In genomic region chr2:38266382-38267051, GRCh38 we compare ENCODE assay signal across 32 cellular contexts.
DNase-seq lines count a peak whose midpoint lies in the region; ATAC-seq, FAIRE-seq and TF ChIP-seq lines count a peak whose summit lies in the region.
"Had no signal": no experiment of that assay in that cellular context is flagged by ENCODE, and none has a peak within 500 bp of the region (broad histone marks: within the 10 kb centered on the region; RNA-seq: fewer than 3 reads in every experiment).

No MANE protein-coding gene starts in this region.

- H3K9me3 ChIP-seq in GM12878 (replicated peaks; ENCODE audit: control insufficient read depth, insufficient read depth, low read length) (peaks cover 21% of the 10 kb centered on the region; the same call in 2 of the 3 replicates), H9 (ENCODE audit: control insufficient read depth, low read depth, low read length) (no peaks in the 10 kb centered on the region)
- H3K9me3 ChIP-seq: esophagus muscularis mucosa, right atrium auricular region, tibial artery had no signal

- H2BK15ac ChIP-seq in H9 (ENCODE audit: low read depth, low read length), result no peak overlapping the region

- RAD21 ChIA-PET in GM12878 (lab: Charles Lee; ENCODE audit: unreplicated experiment), result interaction anchor here (1.0 to 3.3 kb wide), 2 partner anchors 7 to 121 kb away, joined by 3 to 28 read pairs; no protein-coding TSS in a partner anchor

- H3K27ac Mint-ChIP-seq in stimulated activated naive CD8-positive, alpha-beta T cell treated with anti-CD3 and anti-CD28 coated beads, Interleukin-15, amount 100 ng/mL, for 72 hours, result peak overlapping the region in 1 of 2 donors; percentile 86
- peak overlapping the region in 1 of 3 experiments; percentile 56; a peak in 1 of 7 replicates for H3K27ac Mint-ChIP-seq in H9
- H3K27ac Mint-ChIP-seq: activated CD4-positive, alpha-beta memory T cell treated with anti-CD3 and anti-CD28 coated beads, Interleukin-2, amount 10 ng/mL, durations not matched to agents 7 days and 5 days; CD8-positive, alpha-beta memory T cell; endodermal cell; GM23338; mesothelial cell of epicardium had no signal

- peaks cover 14 to 19% of the 10 kb centered on the region in 2 donors for H3K9me3 Mint-ChIP-seq in stimulated activated naive CD8-positive, alpha-beta T cell treated with anti-CD3 and anti-CD28 coated beads, Interleukin-15, amount 100 ng/mL, for 72 hours
- H3K9me3 Mint-ChIP-seq in H9, result no peaks in the 10 kb centered on the region; a peak in 1 of 5 replicates
- H3K9me3 Mint-ChIP-seq: endodermal cell; GM23338; mesothelial cell of epicardium; naive thymus-derived CD8-positive, alpha-beta T cell had no signal

- BruUV-seq in GM12878 (replicated peaks; lab: Mats Ljungman, UMichigan), result no TSS peak

- in situ Hi-C loops in GM12878 (cut with MboI), result loop anchor here (5.0 kb wide), 2 partner anchors 284 to 874 kb away; no protein-coding TSS in a partner anchor

- H3K27me3 ChIP-seq in HL-60 (ENCODE audit: insufficient read depth, poor library complexity, severe bottlenecking) (no peaks in the 10 kb centered on the region), GM12878 (replicated peaks in 1 of 2; ENCODE audit: control insufficient read depth in 2 of 2, insufficient read depth in 2 of 2, low read length in 1 of 2) (no peaks in the 10 kb centered on the region), H9 (ENCODE audit: insufficient read depth, low read length) (no peaks in the 10 kb centered on the region)
- H3K27me3 ChIP-seq: esophagus muscularis mucosa, right atrium auricular region, tibial artery had no signal

- no peak overlapping the region for H2BK12ac ChIP-seq in H9 (ENCODE audit: insufficient read length, low read depth, low read length)

- no peaks in the 10 kb centered on the region; a peak in 1 of 7 replicates for H3K36me3 Mint-ChIP-seq in H9 (ENCODE audit: insufficient read depth in 1 of 3, low read depth in 3 of 3)
- H3K36me3 Mint-ChIP-seq: mesothelial cell of epicardium; naive thymus-derived CD8-positive, alpha-beta T cell had no signal

- no peak overlapping the region for H3K56ac ChIP-seq in H9 (ENCODE audit: insufficient read length, low read depth, low read length)

- H3K23me2 ChIP-seq in H9 (ENCODE audit: insufficient read length, low read depth, low read length, poor library complexity, severe bottlenecking), result no peaks in the 10 kb centered on the region

- H3K79me1 ChIP-seq in H9 (ENCODE audit: insufficient read depth, low read depth, low read length, poor library complexity, severe bottlenecking), result no peaks in the 10 kb centered on the region

- no peak for TF ChIP-seq CTCF in HL-60 (IDR thresholded peaks at IDR 0.05; ENCODE audit: insufficient read depth, low read length)
- TF ChIP-seq CTCF in GM12878 (IDR thresholded peaks at IDR 0.05 in 2 of 3, conservative IDR thresholded peaks at IDR 0.05 in 1 of 3; ENCODE audit: control insufficient read depth in 2 of 3, extremely low read depth in 1 of 3, insufficient read depth in 1 of 3, low read depth in 3 of 3, low read length in 3 of 3), result no peak
- TF ChIP-seq CTCF in H9 (conservative IDR thresholded peaks at IDR 0.05), result no peak

- no peak for TF ChIP-seq RAD21 in GM12878 (IDR thresholded peaks at IDR 0.05; ENCODE audit: insufficient read depth, low read depth, low read length)

- H3K23ac ChIP-seq in H9 (ENCODE audit: insufficient read length, low read depth, low read length), result no peak overlapping the region

- no peaks in the 10 kb centered on the region; a peak in 1 of 4 replicates for H3K36me3 ChIP-seq in GM12878 (ENCODE audit: control insufficient read depth in 2 of 2, insufficient read depth in 2 of 2, low read length in 1 of 2)
- H3K36me3 ChIP-seq: esophagus muscularis mucosa, right atrium auricular region, tibial artery had no signal

- SMC1A ChIA-PET in GM12878 (lab: Charles Lee; ENCODE audit: uncharacterized antibody, unreplicated experiment), result interaction anchor here (0.8 to 5.3 kb wide), 3 partner anchors 8 to 208 kb away, joined by 3 to 43 read pairs (median 3); no protein-coding TSS in a partner anchor

- ATAC-seq in GM12878 (no peak), GM21825 (IDR thresholded peaks at IDR 0.05; ENCODE audit: unreplicated experiment) (no peak), HG03280 (IDR thresholded peaks at IDR 0.05; ENCODE audit: unreplicated experiment) (no peak)
- ATAC-seq in stimulated activated naive CD8-positive, alpha-beta T cell treated with anti-CD3 and anti-CD28 coated beads, Interleukin-15, amount 100 ng/mL, for 72 hours, result peak; percentile 63
- ATAC-seq: GM23338; naive thymus-derived CD8-positive, alpha-beta T cell had no signal

- intact Hi-C loops in GM12878 (cut with micrococcal nuclease; ENCODE audit: unreplicated experiment), result no loop called here

- H3K4me1 ChIP-seq in GM12878 (ENCODE audit: control insufficient read depth, insufficient read depth, low read length) (peaks cover 26% of the 10 kb centered on the region), H9 (ENCODE audit: insufficient read depth, low read length) (no peaks in the 10 kb centered on the region)
- H3K4me1 ChIP-seq: parathyroid adenoma, right atrium auricular region, tibial artery had no signal

- CTCF ChIA-PET in GM12878 (lab: Yijun Ruan, JAX), result interaction anchor here (1.5 to 4.5 kb wide), 2 partner anchors 8 to 242 kb away, joined by 6 to 26 read pairs; no protein-coding TSS in a partner anchor

- H3K4me3 ChIP-seq in HL-60 (replicated peaks; ENCODE audit: insufficient read depth, low read length) (no peak overlapping the region), GM12878 (no peak overlapping the region)
- H3K4me3 ChIP-seq: esophagus muscularis mucosa, GM23338, right atrium auricular region, tibial artery had no signal

- no peak overlapping the region for H3K14ac ChIP-seq in H9 (ENCODE audit: insufficient read depth, low read length)

- H3T11ph ChIP-seq in H9 (ENCODE audit: low read length), result no peak overlapping the region

- H3K27me3 Mint-ChIP-seq in stimulated activated naive CD8-positive, alpha-beta T cell treated with anti-CD3 and anti-CD28 coated beads, Interleukin-15, amount 100 ng/mL, for 72 hours, result no peaks in the 10 kb centered on the region
- H3K27me3 Mint-ChIP-seq in H9 (ENCODE audit: low read depth), result peaks cover 9% of the 10 kb centered on the region

- H3K79me2 ChIP-seq in GM12878 (ENCODE audit: control insufficient read depth, insufficient read depth, low read length) (no peaks in the 10 kb centered on the region), H9 (ENCODE audit: insufficient read depth, low read length) (no peaks in the 10 kb centered on the region)
- H3K79me2 ChIP-seq: parathyroid adenoma had no signal

- H2BK120ac ChIP-seq in H9 (ENCODE audit: low read depth, low read length, poor library complexity, severe bottlenecking), result no peak overlapping the region

- H3K4me1 Mint-ChIP-seq in stimulated activated naive CD8-positive, alpha-beta T cell treated with anti-CD3 and anti-CD28 coated beads, Interleukin-15, amount 100 ng/mL, for 72 hours, result peaks cover 25% of the 10 kb centered on the region
- H3K4me1 Mint-ChIP-seq in H9, result peaks cover 11 to 13% of the 10 kb centered on the region in 2 experiments

- H3K18ac ChIP-seq in H9 (ENCODE audit: insufficient read length, low read depth, low read length), result no peak overlapping the region

- H2BK5ac ChIP-seq in H9 (ENCODE audit: insufficient read length, low read length), result no peak overlapping the region

- no peak overlapping the region for H2AK5ac ChIP-seq in H9 (ENCODE audit: insufficient read length, low read length)

- H3K9ac ChIP-seq in GM12878 (ENCODE audit: control insufficient read depth, insufficient read depth, low read length), result no peak overlapping the region
- H3K9ac ChIP-seq in H9 (ENCODE audit: extremely low read depth, insufficient read length, low read length), result no peak overlapping the region
- H3K9ac ChIP-seq: parathyroid adenoma had no signal

- peak; percentile 27 for FAIRE-seq in GM12878 (lab: Jason Lieb, UNC)
- FAIRE-seq: G401.6, GM18507 had no signal

- peak; percentile 60 to 83 for DNase-seq in HL-60 (ENCODE audit: low read depth in 1 of 2, low spot score in 1 of 2)
- DNase-seq in MV-4-11 (lab: John Stamatoyannopoulos, UW), result peak; percentile 87
- DNase-seq in GM12878 (ENCODE audit: low read depth, low spot score), result no peak
- DNase-seq in stimulated activated naive CD8-positive, alpha-beta T cell treated with anti-CD3 and anti-CD28 coated beads, Interleukin-15, amount 100 ng/mL, for 72 hours, result no peak
- no peak for DNase-seq in H9
- DNase-seq: activated CD4-positive, alpha-beta memory T cell treated with anti-CD3 and anti-CD28 coated beads, Interleukin-2, amount 10 ng/mL, durations not matched to agents 7 days and 5 days; activated naive CD4-positive, alpha-beta T cell; activated T-cell treated with anti-CD3 and anti-CD28 coated beads, Interleukin-2, amount 50 U/mL, for 1 hour; anterior cingulate cortex; CD8-positive, alpha-beta memory T cell; endodermal cell; foreskin melanocyte; Kasumi-1; naive thymus-derived CD8-positive, alpha-beta T cell; NCI-H1105 treated with DMSO at 0.1 percent for 48 hours; NCI-H2081; NCI-H226; NCI-H748 treated with DMSO at 0.1 percent for 48 hours; Right ventricle myocardium superior; stimulated activated CD4-positive, alpha-beta T cell treated with anti-CD3 and anti-CD28 coated beads, Interleukin-12 subunit alpha, Interleukin-12 subunit beta, amount 100 ng/mL, for 4 hours; stimulated activated CD4-positive, alpha-beta T cell treated with anti-CD3 and anti-CD28 coated beads, Interleukin-4, amount 100 ng/mL, for 24 hours; stimulated activated naive CD4-positive, alpha-beta T cell treated with Interleukin-2 at 50 U/mL for 16 hours; tibial artery had no signal

- H2AFZ ChIP-seq in GM12878 (ENCODE audit: control insufficient read depth, low read depth, low read length) (no peak overlapping the region), H9 (ENCODE audit: low read length) (no peak overlapping the region)
- H2AFZ ChIP-seq: GM23338, parathyroid adenoma had no signal

- 69% methylated on average over 3 of the region's 3 CpGs for WGBS in GM12878 (ENCODE audit: insufficient coverage, insufficient replicate concordance, low lambda C conversion rate, missing lambda C conversion rate)
- WGBS in H9 (ENCODE audit: extremely low coverage, insufficient read length, low lambda C conversion rate), result no CpG with 5 or more reads among the region's 3 CpGs

- H4K20me1 ChIP-seq in GM12878 (ENCODE audit: control insufficient read depth, insufficient read depth) (no peaks in the 10 kb centered on the region), H9 (ENCODE audit: control insufficient read depth, insufficient read depth, insufficient read length) (no peaks in the 10 kb centered on the region)

- H4K91ac ChIP-seq in H9 (ENCODE audit: insufficient read length, low read depth, low read length), result no peak overlapping the region

- no peak overlapping the region for H3K4ac ChIP-seq in H9 (ENCODE audit: low read depth, low read length)

- no peak overlapping the region for H3K4me3 Mint-ChIP-seq in stimulated activated naive CD8-positive, alpha-beta T cell treated with anti-CD3 and anti-CD28 coated beads, Interleukin-15, amount 100 ng/mL, for 72 hours
- no peak overlapping the region for H3K4me3 Mint-ChIP-seq in H9
- H3K4me3 Mint-ChIP-seq: activated CD4-positive, alpha-beta memory T cell treated with anti-CD3 and anti-CD28 coated beads, Interleukin-2, amount 10 ng/mL, durations not matched to agents 7 days and 5 days; CD8-positive, alpha-beta memory T cell; endodermal cell; GM23338; mesothelial cell of epicardium; naive thymus-derived CD8-positive, alpha-beta T cell had no signal

- no peak overlapping the region for H4K8ac ChIP-seq in H9 (replicated peaks; ENCODE audit: insufficient read length, low read depth, low read length)

- TF ChIP-seq POLR2A in GM12878 (IDR thresholded peaks at IDR 0.05; ENCODE audit: low read depth, low read length), result no peak

- TF ChIP-seq EP300 in GM12878 (IDR thresholded peaks at IDR 0.05; ENCODE audit: borderline replicate concordance in 1 of 2, control insufficient read depth in 1 of 2, low read depth in 2 of 2, low read length in 2 of 2), result no peak

- POLR2A ChIA-PET in GM12878 (lab: Charles Lee), result no interaction called here

- H4K5ac ChIP-seq in H9 (ENCODE audit: insufficient read length, low read depth, low read length), result no peak overlapping the region

- H2BK20ac ChIP-seq in H9 (ENCODE audit: low read depth, low read length, poor library complexity, severe bottlenecking), result no peak overlapping the region

- H3K27ac ChIP-seq in HL-60 (replicated peaks) (peak overlapping the region; percentile 69), GM12878 (ENCODE audit: control insufficient read depth, insufficient read depth) (peak overlapping the region; percentile 76), H9 (ENCODE audit: insufficient read length, low read depth, low read length) (no peak overlapping the region)
- H3K27ac ChIP-seq: esophagus muscularis mucosa, parathyroid adenoma, tibial artery had no signal

- no peak overlapping the region for H3K4me2 ChIP-seq in GM12878 (ENCODE audit: control insufficient read depth, insufficient read depth)
- no peak overlapping the region for H3K4me2 ChIP-seq in H9 (ENCODE audit: insufficient read depth, insufficient read length, low read length)
- H3K4me2 ChIP-seq: GM23338 had no signal

Comparison
In these comparisons a context has a peak if more than half of its experiments do, and no peak if none do; other contexts are left out.
1. DNase-seq: peak in HL-60 (2 of 2) and MV-4-11 (single experiment); none in GM12878 (single experiment), stimulated activated naive CD8-positive, alpha-beta T cell treated with anti-CD3 and anti-CD28 coated beads, Interleukin-15, amount 100 ng/mL, for 72 hours (0 of 2) and H9 (single experiment).